19 cellular contexts compared by ENCODE assay signal in the genomic region with DNA sequence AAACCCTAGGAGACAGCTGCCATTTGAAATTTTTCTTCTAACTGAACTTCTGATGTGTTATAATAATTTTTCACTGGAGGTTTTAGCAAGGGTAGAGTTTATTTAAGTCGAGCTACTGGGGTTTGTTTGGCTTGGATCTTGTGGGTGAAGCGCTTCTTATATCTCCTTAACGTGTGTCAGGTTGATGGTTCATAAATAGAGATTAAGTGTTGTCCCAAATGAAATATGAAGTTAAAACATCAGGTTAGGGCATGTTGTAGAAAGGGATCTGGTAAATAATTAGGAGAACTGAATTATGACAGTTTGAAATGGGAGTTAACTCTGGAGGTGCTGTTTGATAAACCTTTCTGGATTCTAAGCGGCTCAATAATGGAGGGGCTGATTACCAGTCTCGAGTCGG.
DNase-seq lines count a peak whose midpoint lies in the region; ATAC-seq and TF ChIP-seq lines count a peak whose summit lies in the region.
"Had no signal": no experiment of that assay in that cellular context is flagged by ENCODE, and none has a peak within 500 bp of the region (broad histone marks: within the 10 kb centered on the region; RNA-seq: fewer than 3 reads in every experiment).

No MANE protein-coding gene starts in this region.

- H3K9me3 Mint-ChIP-seq in brain (peaks cover 0 to 3% (median 0%) of the 10 kb centered on the region in 5 experiments), type B pancreatic cell (no peaks in the 10 kb centered on the region)
- peaks cover 1 to 3% of the 10 kb centered on the region in 2 donors for H3K9me3 Mint-ChIP-seq in stimulated activated naive B cell treated with anti-CD40 and anti-IgM and Interleukin-4, amounts not matched to agents 10 μg/mL and 1 μg/mL and 100 μg/mL, for 72 hours
- H3K9me3 Mint-ChIP-seq: activated B cell treated with CpG ODN at 0.5 μM for 24 hours had no signal

- H3K27me3 Mint-ChIP-seq in brain (peaks cover 22% of the 10 kb centered on the region), type B pancreatic cell (peaks cover 62% of the 10 kb centered on the region)
- H3K27me3 Mint-ChIP-seq in stimulated activated naive B cell treated with anti-CD40 and anti-IgM and Interleukin-4, amounts not matched to agents 10 μg/mL and 1 μg/mL and 100 μg/mL, for 72 hours: peaks cover 11 to 34% of the 10 kb centered on the region in 2 donors

- H4K20me1 ChIP-seq in SK-N-SH (ENCODE audit: insufficient read depth): no peaks in the 10 kb centered on the region

- POLR2A ChIA-PET in SK-N-SH (lab: Yijun Ruan, JAX): no interaction called here

- no peak for TF ChIP-seq RAD21 in SK-N-SH (IDR thresholded peaks at IDR 0.05; ENCODE audit: low read length)

- no peaks in the 10 kb centered on the region for H3K9me2 ChIP-seq in SK-N-SH

- no peak overlapping the region for H3K27ac ChIP-seq in SK-N-SH (ENCODE audit: low read depth in 2 of 2, low read length in 1 of 2)
- H3K27ac ChIP-seq: colonic mucosa, esophagus muscularis mucosa, Peyer's patch had no signal

- H3F3A ChIP-seq in SK-N-SH (replicated peaks; ENCODE audit: insufficient read depth): no peaks in the 10 kb centered on the region

- no peak overlapping the region for H2AFZ ChIP-seq in SK-N-SH (ENCODE audit: low read depth)

- H3K79me2 ChIP-seq in SK-N-SH (ENCODE audit: insufficient read depth): no peaks in the 10 kb centered on the region

- H3K9ac ChIP-seq in SK-N-SH: no peak overlapping the region

- H3K36me3 ChIP-seq in SK-N-SH (replicated peaks in 1 of 2; ENCODE audit: control insufficient read depth in 1 of 2, insufficient read depth in 2 of 2, low read length in 1 of 2) (no peaks in the 10 kb centered on the region), kidney epithelial cell (ENCODE audit: control insufficient read depth, insufficient read depth, low read length) (no peaks in the 10 kb centered on the region)
- H3K36me3 ChIP-seq: colonic mucosa, esophagus muscularis mucosa, Peyer's patch, tibial nerve had no signal

- H3K36me3 Mint-ChIP-seq in brain: no peaks in the 10 kb centered on the region
- H3K36me3 Mint-ChIP-seq in type B pancreatic cell: no peaks in the 10 kb centered on the region
- H3K36me3 Mint-ChIP-seq in stimulated activated naive B cell treated with anti-CD40 and anti-IgM and Interleukin-4, amounts not matched to agents 10 μg/mL and 1 μg/mL and 100 μg/mL, for 72 hours: no peaks in the 10 kb centered on the region
- H3K36me3 Mint-ChIP-seq: naive thymus-derived CD8-positive, alpha-beta T cell had no signal

- H3K4me1 ChIP-seq in SK-N-SH (ENCODE audit: control insufficient read depth in 1 of 2, insufficient read depth in 2 of 2, low read depth in 1 of 2, low read length in 1 of 2): no peaks in the 10 kb centered on the region; a peak in 3 of 4 replicates
- H3K4me1 ChIP-seq: colonic mucosa, Peyer's patch had no signal

- H3K27ac Mint-ChIP-seq in brain (peak overlapping the region in 4 of 5 experiments; percentile 22 to 96 (median 90)), type B pancreatic cell (no peak overlapping the region)
- no peak overlapping the region for H3K27ac Mint-ChIP-seq in stimulated activated naive B cell treated with anti-CD40 and anti-IgM and Interleukin-4, amounts not matched to agents 10 μg/mL and 1 μg/mL and 100 μg/mL, for 72 hours
- H3K27ac Mint-ChIP-seq: activated B cell treated with CpG ODN at 0.5 μM for 24 hours had no signal

- DNase-seq in SK-N-SH (no peak), kidney epithelial cell (ENCODE audit: low read depth) (no peak), type B pancreatic cell (ENCODE audit: extremely low spot score, unreplicated experiment) (no peak)
- no peak for DNase-seq in stimulated activated naive B cell treated with anti-CD40 and anti-IgM and Interleukin-4, amounts not matched to agents 10 μg/mL and 1 μg/mL and 100 μg/mL, for 72 hours
- DNase-seq in effector CD4-positive, alpha-beta T cell: no peak
- DNase-seq: activated B cell treated with CpG ODN at 0.5 μM for 24 hours; activated CD8-positive, alpha-beta memory T cell treated with anti-CD3 and anti-CD28 coated beads for 24 hours; activated effector memory CD4-positive, alpha-beta T cell treated with Interleukin-2 at 50 U/mL for 16 hours; colonic mucosa; naive thymus-derived CD8-positive, alpha-beta T cell; NCI-H1930; Peyer's patch; stimulated activated CD4-positive, alpha-beta T cell treated with anti-CD3 and anti-CD28 coated beads, Interleukin-4, amount 100 ng/mL, for 4 hours; T-helper 1 cell had no signal

- H3K4me1 Mint-ChIP-seq in brain (peaks cover 75% of the 10 kb centered on the region), type B pancreatic cell (ENCODE audit: unreplicated experiment) (peaks cover 25% of the 10 kb centered on the region)
- peaks cover 3 to 6% of the 10 kb centered on the region in 2 donors for H3K4me1 Mint-ChIP-seq in stimulated activated naive B cell treated with anti-CD40 and anti-IgM and Interleukin-4, amounts not matched to agents 10 μg/mL and 1 μg/mL and 100 μg/mL, for 72 hours
- H3K4me1 Mint-ChIP-seq: activated B cell treated with CpG ODN at 0.5 μM for 24 hours had no signal

- CTCF ChIA-PET in SK-N-SH (lab: Yijun Ruan, JAX): interaction anchor here (1.6 to 2.0 kb wide), 3 partner anchors 9 to 473 kb away, joined by 3 to 9 read pairs (median 6); no protein-coding TSS in a partner anchor

- no peak for TF ChIP-seq EP300 in SK-N-SH (IDR thresholded peaks at IDR 0.05; ENCODE audit: borderline replicate concordance in 1 of 2, low read depth in 1 of 2, low read length in 1 of 2)

- ATAC-seq in SK-N-SH treated with all-trans-retinoic acid at 6 μM for 48 hours (no peak), GM21515 (IDR thresholded peaks at IDR 0.05; ENCODE audit: unreplicated experiment) (no peak)
- no peak for ATAC-seq in stimulated activated naive B cell treated with anti-CD40 and anti-IgM and Interleukin-4, amounts not matched to agents 10 μg/mL and 1 μg/mL and 100 μg/mL, for 72 hours (replicated peaks)
- ATAC-seq: naive thymus-derived CD8-positive, alpha-beta T cell had no signal

- TF ChIP-seq CTCF in SK-N-SH (IDR thresholded peaks at IDR 0.05) (no peak), brain (conservative IDR thresholded peaks at IDR 0.05) (no peak), kidney epithelial cell (IDR thresholded peaks at IDR 0.05; ENCODE audit: insufficient read depth, low read length, poor library complexity, severe bottlenecking) (no peak), type B pancreatic cell (conservative IDR thresholded peaks at IDR 0.05) (no peak)

- no peak overlapping the region for H3K4me3 ChIP-seq in SK-N-SH (ENCODE audit: low read depth in 2 of 2, low read length in 1 of 2)
- H3K4me3 ChIP-seq in kidney epithelial cell (ENCODE audit: low read depth, low read length): peak overlapping the region; percentile 47
- H3K4me3 ChIP-seq: colonic mucosa had no signal

- peak overlapping the region; percentile 90; the same call in 1 of the 2 replicates for H3K4me2 ChIP-seq in SK-N-SH

- no peaks in the 10 kb centered on the region for H3K9me3 ChIP-seq in SK-N-SH
- H3K9me3 ChIP-seq: colonic mucosa, esophagus muscularis mucosa, Peyer's patch, tibial nerve had no signal

- peak overlapping the region; percentile 78 to 97 (median 82) for H3K4me3 Mint-ChIP-seq in brain
- peak overlapping the region; percentile 85 for H3K4me3 Mint-ChIP-seq in type B pancreatic cell
- H3K4me3 Mint-ChIP-seq in stimulated activated naive B cell treated with anti-CD40 and anti-IgM and Interleukin-4, amounts not matched to agents 10 μg/mL and 1 μg/mL and 100 μg/mL, for 72 hours: no peak overlapping the region
- H3K4me3 Mint-ChIP-seq: activated B cell treated with CpG ODN at 0.5 μM for 24 hours had no signal

- WGBS in SK-N-SH (ENCODE audit: low lambda C conversion rate): 69% methylated on average over 6 of the region's 6 CpGs

- H3K27me3 ChIP-seq in SK-N-SH (ENCODE audit: insufficient read depth) (peaks cover 22% of the 10 kb centered on the region; the same call in 1 of the 2 replicates), kidney epithelial cell (ENCODE audit: control insufficient read depth, insufficient read depth, low read length) (no peaks in the 10 kb centered on the region)
- H3K27me3 ChIP-seq: colonic mucosa, Peyer's patch had no signal

TF ChIP-seq in SK-N-SH, 30 proteins besides CTCF, POLR2A, EP300 and RAD21 (continues in another document):
- TF ChIP-seq POLR2AphosphoS5 (IDR thresholded peaks at IDR 0.05; ENCODE audit: low read depth, low read length) (no peak), FOSL2 (IDR thresholded peaks at IDR 0.05; ENCODE audit: borderline replicate concordance, low read depth) (no peak), CHD2 (IDR thresholded peaks at IDR 0.05; ENCODE audit: low read length, partially characterized antibody) (no peak), SMC3 (IDR thresholded peaks at IDR 0.05; ENCODE audit: low read depth, low read length) (no peak), EZH2phosphoT487 (IDR thresholded peaks at IDR 0.05; ENCODE audit: borderline replicate concordance, low read depth) (no peak), RCOR1 (IDR thresholded peaks at IDR 0.05; ENCODE audit: low read length) (no peak)

TF ChIP-seq in SK-N-SH treated with all-trans-retinoic acid at 6 μM for 48 hours, 23 proteins besides CTCF, POLR2A, EP300 and RAD21 (continues in another document):
- TF ChIP-seq ESRRG (CRISPR knock-in tag; IDR thresholded peaks at IDR 0.05): no peak
- TF ChIP-seq, protein P1, sequence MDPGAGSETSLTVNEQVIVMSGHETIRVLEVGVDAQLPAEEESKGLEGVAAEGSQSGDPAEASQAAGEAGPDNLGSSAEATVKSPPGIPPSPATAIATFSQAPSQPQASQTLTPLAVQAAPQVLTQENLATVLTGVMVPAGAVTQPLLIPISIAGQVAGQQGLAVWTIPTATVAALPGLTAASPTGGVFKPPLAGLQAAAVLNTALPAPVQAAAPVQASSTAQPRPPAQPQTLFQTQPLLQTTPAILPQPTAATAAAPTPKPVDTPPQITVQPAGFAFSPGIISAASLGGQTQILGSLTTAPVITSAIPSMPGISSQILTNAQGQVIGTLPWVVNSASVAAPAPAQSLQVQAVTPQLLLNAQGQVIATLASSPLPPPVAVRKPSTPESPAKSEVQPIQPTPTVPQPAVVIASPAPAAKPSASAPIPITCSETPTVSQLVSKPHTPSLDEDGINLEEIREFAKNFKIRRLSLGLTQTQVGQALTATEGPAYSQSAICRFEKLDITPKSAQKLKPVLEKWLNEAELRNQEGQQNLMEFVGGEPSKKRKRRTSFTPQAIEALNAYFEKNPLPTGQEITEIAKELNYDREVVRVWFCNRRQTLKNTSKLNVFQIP (CRISPR knock-in tag; IDR thresholded peaks at IDR 0.05; ENCODE audit: borderline replicate concordance, low read depth): no peak
- TF ChIP-seq TOX (CRISPR knock-in tag; IDR thresholded peaks at IDR 0.05; ENCODE audit: borderline replicate concordance): no peak
- TF ChIP-seq TCF4 (CRISPR knock-in tag; IDR thresholded peaks at IDR 0.05; ENCODE audit: borderline replicate concordance): no peak
- TF ChIP-seq ZFP30 (CRISPR knock-in tag; IDR thresholded peaks at IDR 0.05): no peak
- no peak for TF ChIP-seq RARB (CRISPR knock-in tag; IDR thresholded peaks at IDR 0.05)

Comparison
In these comparisons a context has a peak if more than half of its experiments do, and no peak if none do; other contexts are left out.
1. H3K27ac Mint-ChIP-seq: peak in brain (4 of 5); none in type B pancreatic cell (single experiment) and stimulated activated naive B cell treated with anti-CD40 and anti-IgM and Interleukin-4, amounts not matched to agents 10 μg/mL and 1 μg/mL and 100 μg/mL, for 72 hours (single experiment).
2. H3K4me3 Mint-ChIP-seq: peak in brain (5 of 5) and type B pancreatic cell (single experiment); none in stimulated activated naive B cell treated with anti-CD40 and anti-IgM and Interleukin-4, amounts not matched to agents 10 μg/mL and 1 μg/mL and 100 μg/mL, for 72 hours (0 of 2).